In the genomic region with DNA sequence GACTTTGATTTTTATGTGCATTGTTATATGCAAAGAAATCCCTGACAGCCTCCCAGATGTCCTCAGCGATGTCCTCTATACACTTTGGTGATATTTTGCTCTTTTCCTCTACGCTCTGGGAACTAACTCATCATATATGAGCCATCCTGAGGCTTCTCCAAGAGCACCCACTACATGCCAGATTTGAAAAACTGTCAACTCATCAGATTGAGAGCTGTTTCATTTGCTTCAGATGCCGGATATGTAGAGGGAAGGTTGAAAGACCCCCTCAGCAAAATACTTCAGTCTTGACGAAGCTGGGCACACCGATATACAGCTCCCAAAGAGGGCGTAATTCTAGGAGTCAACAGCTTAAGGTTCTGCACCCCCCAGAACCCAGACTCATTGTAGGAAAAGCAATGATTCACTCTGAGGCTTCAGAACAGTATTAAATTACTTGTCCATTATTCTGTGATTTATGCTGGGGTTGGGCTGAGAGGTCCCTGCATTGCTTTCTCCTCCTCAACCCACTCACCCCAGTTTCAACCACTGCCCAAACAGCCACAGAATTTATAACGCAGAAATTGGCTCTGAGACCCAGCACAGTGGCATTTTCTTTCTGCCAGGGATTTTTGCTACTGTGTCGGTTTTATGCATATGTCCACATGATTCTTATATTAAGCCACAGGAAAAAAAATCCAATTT, we compare ENCODE assay signal across 21 cellular contexts.
DNase-seq lines count a peak whose midpoint lies in the region; ATAC-seq, FAIRE-seq and TF ChIP-seq lines count a peak whose summit lies in the region.
"Had no signal": no experiment of that assay in that cellular context is flagged by ENCODE, and none has a peak within 500 bp of the region (broad histone marks: within the 10 kb centered on the region; RNA-seq: fewer than 3 reads in every experiment).

No MANE protein-coding gene starts in this region.

- dilution Hi-C loops in IMR-90 (cut with HindIII; ENCODE audit: low sequenced_read_pairs, unreplicated experiment), result no loop called here

- H3K9ac ChIP-seq in IMR-90 (ENCODE audit: low read depth, low read length) (no peak overlapping the region), H1 (replicated peaks in 1 of 4; ENCODE audit: extremely low read depth in 1 of 4, low read depth in 3 of 4, low read length in 3 of 4) (no peak overlapping the region)

- H2AK9ac ChIP-seq in IMR-90 (replicated peaks; ENCODE audit: low read depth, low read length, poor library complexity), result no peak overlapping the region

- H3K14ac ChIP-seq in IMR-90 (replicated peaks; ENCODE audit: low read depth, low read length) (no peak overlapping the region), H1 (ENCODE audit: insufficient read length) (no peak overlapping the region)

- H3K4me1 Mint-ChIP-seq in activated CD4-positive, alpha-beta T cell treated with anti-CD3 and anti-CD28 coated beads, Interleukin-2, amount 10 ng/mL, durations not matched to agents 24 days and 14 days, result no peaks in the 10 kb centered on the region

- no peak overlapping the region for H3K4me3 Mint-ChIP-seq in activated CD4-positive, alpha-beta T cell treated with anti-CD3 and anti-CD28 coated beads, Interleukin-2, amount 10 ng/mL, durations not matched to agents 24 days and 14 days
- H3K4me3 Mint-ChIP-seq: GM23338; T-helper 1 cell treated with Interleukin-12 subunit alpha and Interleukin-12 subunit beta and Interleukin-4 antibody, amounts not matched to agents 30 μg/mL and 1 μg/mL, for 36 hours had no signal

- H2BK15ac ChIP-seq in IMR-90 (ENCODE audit: low read depth, low read length) (no peak overlapping the region), H1 (ENCODE audit: low read length) (no peak overlapping the region)

- H3K23ac ChIP-seq in IMR-90 (ENCODE audit: low read depth, low read length) (no peak overlapping the region), H1 (ENCODE audit: insufficient read length) (no peak overlapping the region)

- H3K9me3 ChIP-seq in IMR-90 (ENCODE audit: control insufficient read depth, insufficient read depth, low read length) (no peaks in the 10 kb centered on the region), H1 (ENCODE audit: insufficient read depth in 2 of 2, low read depth in 1 of 2, low read length in 1 of 2) (no peaks in the 10 kb centered on the region)
- H3K9me3 ChIP-seq: MG63 had no signal

- TF ChIP-seq POLR2A in IMR-90 (IDR thresholded peaks at IDR 0.05; ENCODE audit: low read depth, low read length), result no peak
- no peak for TF ChIP-seq POLR2A in H1 (IDR thresholded peaks at IDR 0.05; ENCODE audit: control extremely low read depth in 1 of 2, low read depth in 2 of 2, low read length in 2 of 2)

- peaks cover 1% of the 10 kb centered on the region for H3K27me3 Mint-ChIP-seq in activated CD4-positive, alpha-beta T cell treated with anti-CD3 and anti-CD28 coated beads, Interleukin-2, amount 10 ng/mL, durations not matched to agents 24 days and 14 days

- ATAC-seq in IMR-90 (ENCODE audit: low read depth) (no peak), GM18868 (IDR thresholded peaks at IDR 0.05; ENCODE audit: unreplicated experiment) (no peak), left ventricle myocardium superior (no peak)
- ATAC-seq: GM23338 had no signal

- H4K20me1 ChIP-seq in IMR-90 (ENCODE audit: insufficient read depth, low read length), result no peaks in the 10 kb centered on the region
- no peaks in the 10 kb centered on the region for H4K20me1 ChIP-seq in H1 (replicated peaks in 1 of 2; ENCODE audit: control insufficient read depth in 1 of 2, insufficient read depth in 2 of 2, low read length in 2 of 2)

- H2BK5ac ChIP-seq in IMR-90 (ENCODE audit: low read depth, low read length, poor library complexity, severe bottlenecking) (no peak overlapping the region), H1 (ENCODE audit: low read depth, low read length) (no peak overlapping the region)

- H3K18ac ChIP-seq in IMR-90 (ENCODE audit: low read depth, low read length), result no peak overlapping the region
- no peak overlapping the region for H3K18ac ChIP-seq in H1 (ENCODE audit: extremely low read depth, low read length)

- H3K36me3 Mint-ChIP-seq in activated CD4-positive, alpha-beta T cell treated with anti-CD3 and anti-CD28 coated beads, Interleukin-2, amount 10 ng/mL, durations not matched to agents 24 days and 14 days (ENCODE audit: low read depth), result no peaks in the 10 kb centered on the region

- H2BK12ac ChIP-seq in H1 (ENCODE audit: low read depth, low read length), result no peak overlapping the region

- no peaks in the 10 kb centered on the region for H3K9me3 Mint-ChIP-seq in activated CD4-positive, alpha-beta T cell treated with anti-CD3 and anti-CD28 coated beads, Interleukin-2, amount 10 ng/mL, durations not matched to agents 24 days and 14 days
- H3K9me3 Mint-ChIP-seq: GM23338; T-helper 1 cell treated with Interleukin-12 subunit alpha and Interleukin-12 subunit beta and Interleukin-4 antibody, amounts not matched to agents 30 μg/mL and 1 μg/mL, for 36 hours had no signal

- POLR2A ChIA-PET in IMR-90 (lab: Charles Lee; ENCODE audit: unreplicated experiment), result no interaction called here
- POLR2A ChIA-PET in H1 (lab: Charles Lee; ENCODE audit: partially characterized antibody), result no interaction called here

- H3K9me1 ChIP-seq in IMR-90 (ENCODE audit: insufficient read depth, low read length), result no peaks in the 10 kb centered on the region

- H3K79me2 ChIP-seq in H1 (ENCODE audit: control insufficient read depth in 1 of 2, insufficient read depth in 2 of 2, low read length in 2 of 2), result no peaks in the 10 kb centered on the region

- no peaks in the 10 kb centered on the region for H3K23me2 ChIP-seq in H1 (ENCODE audit: low read depth, low read length)

- no TSS peak for BruUV-seq in IMR-90 (replicated peaks; lab: Mats Ljungman, UMichigan)

- H3K36me3 ChIP-seq in IMR-90 (ENCODE audit: control insufficient read depth, insufficient read depth, low read length) (no peaks in the 10 kb centered on the region), H1 (ENCODE audit: control insufficient read depth in 2 of 4, insufficient read depth in 4 of 4, low read length in 3 of 4) (no peaks in the 10 kb centered on the region)
- H3K36me3 ChIP-seq: MG63 had no signal

- H4K5ac ChIP-seq in IMR-90 (ENCODE audit: low read depth, low read length) (no peak overlapping the region), H1 (ENCODE audit: insufficient read length, low read depth, low read length) (no peak overlapping the region)

- DNase-seq in IMR-90 (no peak), SK-N-DZ (ENCODE audit: low spot score) (peak; percentile 90), H1 (ENCODE audit: low read depth in 1 of 2, low spot score in 2 of 2) (no peak), left ventricle myocardium superior (no peak), dedifferentiated amniotic fluid mesenchymal stem cell (ENCODE audit: extremely low spot score) (no peak)
- no peak for DNase-seq in activated CD4-positive, alpha-beta T cell treated with anti-CD3 and anti-CD28 coated beads, Interleukin-2, amount 10 ng/mL, durations not matched to agents 24 days and 14 days
- DNase-seq: AML-193, Karpas-422, MG63, NCI-H1048, NCI-H1436, NCI-H2029, NCI-H2171 treated with DMSO at 0.1 percent for 48 hours, NCI-H510A, OCI-M1, SHP77 had no signal

- H3K4me2 ChIP-seq in IMR-90 (ENCODE audit: low read depth, low read length), result no peak overlapping the region
- no peak overlapping the region for H3K4me2 ChIP-seq in H1 (ENCODE audit: insufficient read depth in 1 of 2, low read depth in 2 of 2, low read length in 2 of 2)
- H3K4me2 ChIP-seq: GM23338 had no signal

- H3K4me3 ChIP-seq in IMR-90 (ENCODE audit: insufficient read depth, low read depth, low read length) (no peak overlapping the region), H1 (ENCODE audit: extremely low read depth in 1 of 4, insufficient read depth in 2 of 4, low read depth in 3 of 4, low read length in 4 of 4) (no peak overlapping the region)
- H3K4me3 ChIP-seq: GM23338, MG63 had no signal

- H3K4me1 ChIP-seq in IMR-90 (ENCODE audit: control insufficient read depth, insufficient read depth, low read length), result no peaks in the 10 kb centered on the region
- H3K4me1 ChIP-seq in H1 (replicated peaks in 1 of 4; ENCODE audit: control insufficient read depth in 3 of 4, insufficient read depth in 4 of 4, low read length in 3 of 4), result 0 out of 7 replicates have a peak, but pooled peaks cover 0 to 3% (median under 1%) of the 10 kb centered on the region in 4 experiments

- H2BK120ac ChIP-seq in IMR-90 (ENCODE audit: low read depth, low read length) (no peak overlapping the region), H1 (replicated peaks; ENCODE audit: low read depth, low read length) (no peak overlapping the region)

- no peak for FAIRE-seq in H1 (lab: Jason Lieb, UNC)
- FAIRE-seq: D721Med had no signal

- no peak for TF ChIP-seq EP300 in H1 (IDR thresholded peaks at IDR 0.05; ENCODE audit: borderline replicate concordance in 1 of 2, low read depth in 2 of 2, low read length in 2 of 2)

- WGBS in IMR-90 (ENCODE audit: extremely low coverage in 2 of 2, insufficient read length in 1 of 2), 2 experiments, result 75% methylated on average over 2 of the region's 8 CpGs; no CpG with 5 or more reads in 1 of the 2 experiments
- 92% methylated on average over 8 of the region's 8 CpGs; no CpG with 5 or more reads in 1 of the 2 experiments for WGBS in H1 (ENCODE audit: extremely low coverage in 1 of 2, insufficient coverage in 1 of 2, insufficient read length in 1 of 2, insufficient replicate concordance in 2 of 2, low coverage in 1 of 2, low lambda C conversion rate in 2 of 2, missing lambda C conversion rate in 1 of 2), 2 experiments

- H3K27ac Mint-ChIP-seq in activated CD4-positive, alpha-beta T cell treated with anti-CD3 and anti-CD28 coated beads, Interleukin-2, amount 10 ng/mL, durations not matched to agents 24 days and 14 days, result no peak overlapping the region
- H3K27ac Mint-ChIP-seq: GM23338; T-helper 1 cell treated with Interleukin-12 subunit alpha and Interleukin-12 subunit beta and Interleukin-4 antibody, amounts not matched to agents 30 μg/mL and 1 μg/mL, for 36 hours had no signal

- H4K91ac ChIP-seq in IMR-90 (ENCODE audit: insufficient read depth, low read depth, low read length) (no peak overlapping the region), H1 (replicated peaks; ENCODE audit: insufficient read length, low read length) (no peak overlapping the region)

- TF ChIP-seq RAD21 in IMR-90 (IDR thresholded peaks at IDR 0.05; ENCODE audit: low read length) (no peak), H1 (IDR thresholded peaks at IDR 0.05 in 1 of 2, conservative IDR thresholded peaks at IDR 0.05 in 1 of 2; ENCODE audit: low read depth in 2 of 2, low read length in 2 of 2) (no peak)

- H3K27me3 ChIP-seq in IMR-90 (ENCODE audit: control insufficient read depth, insufficient read depth, low read length) (peaks cover 4% of the 10 kb centered on the region; the same call in 1 of the 2 replicates), H1 (replicated peaks in 1 of 4; ENCODE audit: control insufficient read depth in 3 of 4, extremely low read depth in 1 of 4, insufficient read depth in 3 of 4, low read length in 3 of 4) (peaks cover 0 to 2% (median 0%) of the 10 kb centered on the region in 4 experiments; a peak in 1 of 7 replicates)
- H3K27me3 ChIP-seq: MG63 had no signal

- no peak overlapping the region for H3K56ac ChIP-seq in IMR-90 (ENCODE audit: extremely low read depth, insufficient read depth, low read length)
- H3K56ac ChIP-seq in H1 (replicated peaks; ENCODE audit: insufficient read length, low read depth, low read length), result no peak overlapping the region

- no peak overlapping the region for H2BK20ac ChIP-seq in IMR-90 (ENCODE audit: low read depth, low read length)
- H2BK20ac ChIP-seq in H1 (ENCODE audit: low read length), result no peak overlapping the region

- TF ChIP-seq CTCF in IMR-90 (conservative IDR thresholded peaks at IDR 0.05; ENCODE audit: low read depth, low read length) (no peak), H1 (IDR thresholded peaks at IDR 0.05; ENCODE audit: control extremely low read depth in 1 of 3, insufficient read depth in 1 of 3, low read depth in 1 of 3, low read length in 3 of 3) (no peak)

- H3K4ac ChIP-seq in IMR-90 (ENCODE audit: low read depth, low read length) (no peak overlapping the region), H1 (replicated peaks; ENCODE audit: insufficient read length, low read depth, low read length) (no peak overlapping the region)

- CTCF ChIA-PET in IMR-90 (lab: Yijun Ruan, JAX), result interaction anchor here (1.1 kb wide), 1 partner anchor 20 kb away, joined by 4 read pairs; no protein-coding TSS in a partner anchor
- CTCF ChIA-PET in H1 (lab: Charles Lee; ENCODE audit: partially characterized antibody), result interaction anchor here (0.6 to 1.2 kb wide), 2 partner anchors 12 to 305 kb away, joined by 4 to 5 read pairs; no protein-coding TSS in a partner anchor

- H3K79me1 ChIP-seq in IMR-90 (ENCODE audit: low read depth in 1 of 2, low read length in 2 of 2) (no peaks in the 10 kb centered on the region), H1 (ENCODE audit: low read depth, low read length) (no peaks in the 10 kb centered on the region)

- H4K8ac ChIP-seq in IMR-90 (ENCODE audit: low read depth in 2 of 2, low read length in 2 of 2) (no peak overlapping the region), H1 (ENCODE audit: extremely low read depth, insufficient read depth, low read length) (no peak overlapping the region)

- no peak overlapping the region for H3K27ac ChIP-seq in IMR-90 (ENCODE audit: insufficient read depth, low read length)
- no peak overlapping the region for H3K27ac ChIP-seq in H1 (ENCODE audit: low read depth, low read length)
- H3K27ac ChIP-seq: C4-2B had no signal

- intact Hi-C loops in IMR-90 (cut with micrococcal nuclease), result no loop called here
- intact Hi-C loops in left ventricle myocardium superior (cut with micrococcal nuclease), result no loop called here
- intact Hi-C loops in activated CD4-positive, alpha-beta T cell treated with anti-CD3 and anti-CD28 coated beads, Interleukin-2, amount 10 ng/mL, durations not matched to agents 24 days and 14 days (cut with micrococcal nuclease), result no loop called here

- in situ Hi-C loops in IMR-90 (cut with MboI; ENCODE audit: low sequenced_read_pairs), result no loop called here

- H2AK5ac ChIP-seq in IMR-90 (ENCODE audit: low read depth, low read length), result no peak overlapping the region
- H2AK5ac ChIP-seq in H1 (ENCODE audit: low read depth, low read length), result no peak overlapping the region

- H2AFZ ChIP-seq in IMR-90 (replicated peaks; ENCODE audit: low read length, poor library complexity), result no peak overlapping the region
- H2AFZ ChIP-seq in H1 (ENCODE audit: low read length), result no peak overlapping the region
- H2AFZ ChIP-seq: GM23338 had no signal
